In the genomic region with DNA sequence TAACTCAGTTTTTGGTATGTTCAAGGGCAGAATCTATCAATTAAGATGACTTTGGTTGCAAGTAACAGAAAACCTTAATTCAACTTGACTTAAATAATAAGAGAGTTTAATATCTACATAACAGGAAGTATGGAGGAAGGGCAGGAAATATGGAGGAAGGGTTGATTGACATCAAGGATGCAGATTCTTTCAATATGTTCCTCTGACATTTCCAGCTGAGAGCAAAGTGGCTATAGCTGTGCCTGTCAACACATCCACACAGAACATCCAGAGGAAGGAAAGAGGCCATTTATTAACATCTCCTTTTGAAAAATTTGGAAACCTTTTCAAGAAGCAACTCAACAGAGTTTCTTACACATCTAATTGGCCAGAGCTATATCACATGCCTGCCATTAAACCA, we compare ENCODE assay signal across 25 cellular contexts. TPM values are rescaled to one million over a fixed set of nuclear protein-coding genes. Genes with fewer than 3 reads are reported as not detected.
A peak's percentile ranks its signal among the peaks of the same experiment; 100 is the strongest.
DNase-seq lines count a peak whose midpoint lies in the region; ATAC-seq, FAIRE-seq and TF ChIP-seq lines count a peak whose summit lies in the region.
"Had no signal": no experiment of that assay in that cellular context is flagged by ENCODE, and none has a peak within 500 bp of the region (broad histone marks: within the 10 kb centered on the region; RNA-seq: fewer than 3 reads in every experiment).

No MANE protein-coding gene starts in this region.

- H3K36me3 ChIP-seq in right lobe of liver, result no peaks in the 10 kb centered on the region
- H3K36me3 ChIP-seq in HepG2 (replicated peaks in 1 of 2; ENCODE audit: control insufficient read depth in 1 of 2, insufficient read depth in 2 of 2, low read length in 2 of 2), result no peaks in the 10 kb centered on the region
- no peaks in the 10 kb centered on the region for H3K36me3 ChIP-seq in naive thymus-derived CD4-positive, alpha-beta T cell (ENCODE audit: control insufficient read depth in 2 of 3, insufficient read depth in 3 of 3, low read length in 3 of 3)
- H3K36me3 ChIP-seq: HAP-1 had no signal

- peaks cover 4% of the 10 kb centered on the region for H3K27me3 Mint-ChIP-seq in endothelial cell (ENCODE audit: unreplicated experiment)
- peaks cover 0 to 9% (median 0%) of the 10 kb centered on the region in 5 donors for H3K27me3 Mint-ChIP-seq in naive thymus-derived CD4-positive, alpha-beta T cell

- H3K4me2 ChIP-seq in HepG2 (ENCODE audit: low read depth, low read length), result no peak overlapping the region
- H3K4me2 ChIP-seq: SK-N-SH had no signal

- H3K4me3 Mint-ChIP-seq in endothelial cell (ENCODE audit: unreplicated experiment), result no peak overlapping the region
- peak overlapping the region in 5 of 10 donors; percentile 8 to 50 (median 39) for H3K4me3 Mint-ChIP-seq in naive thymus-derived CD4-positive, alpha-beta T cell
- H3K4me3 Mint-ChIP-seq: B cell, CD14-positive monocyte had no signal

- TF ChIP-seq CTCF in right lobe of liver (IDR thresholded peaks at IDR 0.05) (no peak), HepG2 (CRISPR knock-in tag; IDR thresholded peaks at IDR 0.05) (no peak), endothelial cell (IDR thresholded peaks at IDR 0.05; ENCODE audit: unreplicated experiment) (no peak)

- H3K27me3 ChIP-seq in right lobe of liver (no peaks in the 10 kb centered on the region), HepG2 (ENCODE audit: control insufficient read depth in 1 of 2, insufficient read depth in 2 of 2, low read length in 2 of 2) (no peaks in the 10 kb centered on the region)
- H3K27me3 ChIP-seq in naive thymus-derived CD4-positive, alpha-beta T cell (ENCODE audit: control insufficient read depth in 2 of 2, insufficient read depth in 2 of 2, low read length in 2 of 2), result no peaks in the 10 kb centered on the region

- H3K27ac ChIP-seq in right lobe of liver, result no peak overlapping the region
- H3K27ac ChIP-seq in HepG2 (ENCODE audit: extremely low read length, insufficient read depth, low read length), result no peak overlapping the region
- H3K27ac ChIP-seq in naive thymus-derived CD4-positive, alpha-beta T cell (ENCODE audit: low read depth, low read length), result no peak overlapping the region

- intact Hi-C loops in right lobe of liver (cut with DNase I) (no loop called here), HepG2 (cut with micrococcal nuclease; ENCODE audit: unreplicated experiment) (no loop called here)
- intact Hi-C loops in naive thymus-derived CD4-positive, alpha-beta T cell (cut with micrococcal nuclease), result loop anchor here in 1 of 2 donors (10.0 kb wide), 1 partner anchor 1429 kb away; a partner anchor contains a TSS

- no TSS peak for BruUV-seq in HepG2 (replicated peaks; lab: Mats Ljungman, UMichigan)

- in situ Hi-C loops in HepG2 (cut with HindIII; ENCODE audit: extremely low pct_ligation_motif_present, low pct_unique_long_range_greater_than_20kb), result no loop called here

- no peak overlapping the region for H3K9ac ChIP-seq in HepG2 (ENCODE audit: insufficient read depth, low read depth, low read length)
- H3K9ac ChIP-seq: GM23248, SK-N-SH had no signal

- H4K20me1 ChIP-seq in HepG2 (ENCODE audit: insufficient read depth, low read length), result no peaks in the 10 kb centered on the region

- H3K27ac Mint-ChIP-seq in endothelial cell (ENCODE audit: unreplicated experiment), result peak overlapping the region; percentile 62
- peak overlapping the region in 6 of 9 donors; percentile 28 to 89 (median 58) for H3K27ac Mint-ChIP-seq in naive thymus-derived CD4-positive, alpha-beta T cell
- H3K27ac Mint-ChIP-seq: B cell had no signal

- no peak overlapping the region for H2AFZ ChIP-seq in HepG2 (ENCODE audit: low read length)
- H2AFZ ChIP-seq: GM23248 had no signal

- no peak for FAIRE-seq in HepG2 (lab: Jason Lieb, UNC)
- FAIRE-seq: A204.1, D721Med, GM12891 had no signal

- peaks cover 54% of the 10 kb centered on the region for H3K4me1 Mint-ChIP-seq in endothelial cell (ENCODE audit: unreplicated experiment)
- peaks cover 17 to 58% (median 49%) of the 10 kb centered on the region in 7 donors for H3K4me1 Mint-ChIP-seq in naive thymus-derived CD4-positive, alpha-beta T cell

- ATAC-seq in right lobe of liver (peak in 3 of 4 donors; percentile 44 to 79 (median 46)), HepG2 (no peak), GM21619 (IDR thresholded peaks at IDR 0.05; ENCODE audit: unreplicated experiment) (no peak)
- no peak for ATAC-seq in naive thymus-derived CD4-positive, alpha-beta T cell
- ATAC-seq: Panc1 had no signal

- no peaks in the 10 kb centered on the region for H3K4me1 ChIP-seq in right lobe of liver
- H3K4me1 ChIP-seq in HepG2 (ENCODE audit: insufficient read depth, low read length), result no peaks in the 10 kb centered on the region
- H3K4me1 ChIP-seq in naive thymus-derived CD4-positive, alpha-beta T cell (ENCODE audit: control insufficient read depth in 2 of 2, insufficient read depth in 2 of 2, low read length in 2 of 2), result peaks cover 0 to 18% of the 10 kb centered on the region in 2 donors

- H3K9me3 Mint-ChIP-seq in endothelial cell (ENCODE audit: unreplicated experiment), result no peaks in the 10 kb centered on the region
- H3K9me3 Mint-ChIP-seq in naive thymus-derived CD4-positive, alpha-beta T cell, result peaks cover 0 to 12% (median 4%) of the 10 kb centered on the region in 11 donors

- POLR2A ChIA-PET in HepG2 (lab: Yijun Ruan, JAX), result no interaction called here
- POLR2A ChIA-PET in naive thymus-derived CD4-positive, alpha-beta T cell (lab: Charles Lee), result interaction anchor here (0.7 to 1.8 kb wide), 2 partner anchors 17 to 144 kb away, joined by 3 to 4 read pairs; no protein-coding TSS in a partner anchor

- H3K9me3 ChIP-seq in right lobe of liver (no peaks in the 10 kb centered on the region), HepG2 (ENCODE audit: low read length) (no peaks in the 10 kb centered on the region)
- H3K9me3 ChIP-seq in naive thymus-derived CD4-positive, alpha-beta T cell (ENCODE audit: control insufficient read depth in 2 of 3, low read length in 3 of 3), result no peaks in the 10 kb centered on the region
- H3K9me3 ChIP-seq: HAP-1, SK-N-SH had no signal

- CTCF ChIA-PET in HepG2 (lab: Yijun Ruan, JAX; ENCODE audit: low intra/inter-chr PET ratio, low total read pairs), result no interaction called here
- CTCF ChIA-PET in naive thymus-derived CD4-positive, alpha-beta T cell (lab: Charles Lee), result no interaction called here

- H3K79me2 ChIP-seq in HepG2 (ENCODE audit: insufficient read depth, low read length), result no peaks in the 10 kb centered on the region

- TF ChIP-seq EP300 in HepG2 (IDR thresholded peaks at IDR 0.05; ENCODE audit: low read depth in 2 of 2, low read length in 2 of 2), result no peak
- TF ChIP-seq EP300 in HepG2 (CRISPR knock-in tag; IDR thresholded peaks at IDR 0.05; ENCODE audit: borderline replicate concordance), result no peak

- TF ChIP-seq POLR2A in right lobe of liver (IDR thresholded peaks at IDR 0.05) (no peak), HepG2 (IDR thresholded peaks at IDR 0.05; ENCODE audit: insufficient read depth in 1 of 2, low read depth in 2 of 2, low read length in 2 of 2) (no peak)

- no peak for DNase-seq in right lobe of liver
- no peak for DNase-seq in HepG2 (ENCODE audit: low spot score)
- DNase-seq in endothelial cell (ENCODE audit: low spot score), result no peak
- DNase-seq in naive thymus-derived CD4-positive, alpha-beta T cell, result no peak
- DNase-seq in hippocampal formation (lab: John Stamatoyannopoulos, UW), result no peak
- DNase-seq in occipital lobe (lab: John Stamatoyannopoulos, UW), result no peak
- DNase-seq: DMS79; GM23248; NCI-H1105; NCI-H2029 treated with DMSO at 0.1 percent for 48 hours; NCI-H2171; NCI-H345; NCI-H524; NCI-H774; NK-92 treated with Interleukin-12 subunit alpha and Interleukin-12 subunit beta, amount 100 ng/mL, for 24 hours; SIG-M5; SK-N-SH had no signal

- no peaks in the 10 kb centered on the region for H3K36me3 Mint-ChIP-seq in endothelial cell (ENCODE audit: low read depth, unreplicated experiment)
- peaks cover 0 to 14% (median 4%) of the 10 kb centered on the region in 5 donors for H3K36me3 Mint-ChIP-seq in naive thymus-derived CD4-positive, alpha-beta T cell
- H3K36me3 Mint-ChIP-seq: CD14-positive monocyte had no signal

- TF ChIP-seq RAD21 in HepG2 (CRISPR knock-in tag; IDR thresholded peaks at IDR 0.05), result no peak

- H3K4me3 ChIP-seq in right lobe of liver (no peak overlapping the region), HepG2 (replicated peaks in 1 of 3; ENCODE audit: insufficient read depth in 1 of 3, low read depth in 2 of 3, low read length in 3 of 3) (no peak overlapping the region)
- no peak overlapping the region for H3K4me3 ChIP-seq in naive thymus-derived CD4-positive, alpha-beta T cell (ENCODE audit: low read length)
- H3K4me3 ChIP-seq: GM23248, HAP-1 had no signal

RNA-seq across cellular contexts. Expression of a gene that starts 19.4 kb away (rescaled TPM):
- 10 to 100 TPM in 5 of 6 experiments, 1 to 10 TPM in 1; 7.5 to 13.8 (median 12.4) TPM for total RNA-seq in right lobe of liver
- 11.8 and 23.0 TPM in 2 replicates for total RNA-seq in HepG2 (2016; rRNA removed; fragmentation: Illumina TruSeq; extraction: Trizol)
- 6.1 and 6.9 TPM in 2 replicates for total RNA-seq in HepG2 (2016; cell fraction: cytosol; rRNA removed; fragmentation: Illumina TruSeq; extraction: Trizol; ENCODE audit: low read depth)
- 12.6 and 22.2 TPM in 2 replicates for total RNA-seq in HepG2 (2016; cell fraction: insoluble cytoplasmic fraction; rRNA removed; fragmentation: Illumina TruSeq; extraction: Trizol)
- 13.0 and 14.4 TPM in 2 replicates for total RNA-seq in HepG2 (2016; cell fraction: membrane; rRNA removed; fragmentation: Illumina TruSeq; extraction: Trizol)
- 10.8 and 11.3 TPM in 2 replicates for total RNA-seq in HepG2 (2016; cell fraction: nucleus; rRNA removed; fragmentation: Illumina TruSeq; extraction: Trizol)
- 12.8 and 19.5 TPM in 2 replicates for polyA plus RNA-seq in HepG2 (2011; rRNA removed)
- 9.2 and 12.2 TPM in 2 replicates for polyA plus RNA-seq in HepG2 (2011; cell fraction: cytosol; rRNA removed)
- 6.4 and 6.7 TPM in 2 replicates for polyA plus RNA-seq in HepG2 (2011; cell fraction: nucleus; rRNA removed)
- polyA plus RNA-seq in HepG2 (2012), result 23.7 and 26.7 TPM in 2 replicates
- 14.5 and 15.2 TPM in 2 replicates for polyA plus RNA-seq in HepG2 (2016; cell fraction: cytosol; fragmentation: Illumina TruSeq; extraction: Trizol; ENCODE audit: low read depth)
- 50.3 and 60.4 TPM in 2 replicates for polyA plus RNA-seq in HepG2 (2016; cell fraction: insoluble cytoplasmic fraction; fragmentation: Illumina TruSeq; extraction: Trizol; ENCODE audit: low read depth)
- polyA plus RNA-seq in HepG2 (2016; cell fraction: membrane; fragmentation: Illumina TruSeq; extraction: Trizol; ENCODE audit: low read depth), result 16.5 and 20.5 TPM in 2 replicates
- polyA plus RNA-seq in HepG2 (2016; cell fraction: nucleus; fragmentation: Illumina TruSeq; extraction: Trizol; ENCODE audit: insufficient read depth, low read depth), result 19.8 and 21.9 TPM in 2 replicates
- polyA minus RNA-seq in HepG2 (2011; rRNA and poly(A)+ RNA removed; ENCODE audit: low replicate concordance), result 9.4 and 17.2 TPM in 2 replicates
- 16.0 and 21.1 TPM in 2 replicates for polyA minus RNA-seq in HepG2 (2011; cell fraction: cytosol; rRNA and poly(A)+ RNA removed)
- 23.4 and 25.4 TPM in 2 replicates for polyA minus RNA-seq in HepG2 (2011; cell fraction: nucleus; rRNA and poly(A)+ RNA removed)
- 202 TPM for total RNA-seq in endothelial cell (ENCODE audit: unreplicated experiment)
- total RNA-seq in naive thymus-derived CD4-positive, alpha-beta T cell, result 10 to 100 TPM; 24.8 to 48.2 (median 32.8) TPM
- polyA plus RNA-seq in naive thymus-derived CD4-positive, alpha-beta T cell, result 10 to 100 TPM; 40.2 to 44.3 TPM
- total RNA-seq in occipital lobe, result 39.3 TPM

RNA-seq across cellular contexts. Expression of a gene that starts 37.7 kb away (rescaled TPM):
- total RNA-seq in right lobe of liver, result 10 to 100 TPM in 1 of 6 experiments, 1 to 10 TPM in 5; 5.4 to 11.2 (median 7.4) TPM
- 28.3 and 32.9 TPM in 2 replicates for total RNA-seq in HepG2 (2016; rRNA removed; fragmentation: Illumina TruSeq; extraction: Trizol)
- total RNA-seq in HepG2 (2016; cell fraction: cytosol; rRNA removed; fragmentation: Illumina TruSeq; extraction: Trizol; ENCODE audit: low read depth), result 12.5 and 12.7 TPM in 2 replicates
- total RNA-seq in HepG2 (2016; cell fraction: insoluble cytoplasmic fraction; rRNA removed; fragmentation: Illumina TruSeq; extraction: Trizol), result 30.7 and 33.3 TPM in 2 replicates
- 14.6 and 15.8 TPM in 2 replicates for total RNA-seq in HepG2 (2016; cell fraction: membrane; rRNA removed; fragmentation: Illumina TruSeq; extraction: Trizol)
- total RNA-seq in HepG2 (2016; cell fraction: nucleus; rRNA removed; fragmentation: Illumina TruSeq; extraction: Trizol), result 30.1 and 33.7 TPM in 2 replicates
- polyA plus RNA-seq in HepG2 (2011; rRNA removed), result 16.8 and 18.7 TPM in 2 replicates
- polyA plus RNA-seq in HepG2 (2011; cell fraction: cytosol; rRNA removed), result 8.3 and 14.2 TPM in 2 replicates
- polyA plus RNA-seq in HepG2 (2011; cell fraction: nucleus; rRNA removed), result 9.4 and 16.5 TPM in 2 replicates
- polyA plus RNA-seq in HepG2 (2012), result 18.1 and 23.0 TPM in 2 replicates
- polyA plus RNA-seq in HepG2 (2016; cell fraction: cytosol; fragmentation: Illumina TruSeq; extraction: Trizol; ENCODE audit: low read depth), result 5.8 and 6.2 TPM in 2 replicates
- polyA plus RNA-seq in HepG2 (2016; cell fraction: insoluble cytoplasmic fraction; fragmentation: Illumina TruSeq; extraction: Trizol; ENCODE audit: low read depth), result 34.8 and 35.3 TPM in 2 replicates
- polyA plus RNA-seq in HepG2 (2016; cell fraction: membrane; fragmentation: Illumina TruSeq; extraction: Trizol; ENCODE audit: low read depth), result 6.6 and 7.4 TPM in 2 replicates
- 38.2 and 38.8 TPM in 2 replicates for polyA plus RNA-seq in HepG2 (2016; cell fraction: nucleus; fragmentation: Illumina TruSeq; extraction: Trizol; ENCODE audit: insufficient read depth, low read depth)
- polyA minus RNA-seq in HepG2 (2011; rRNA and poly(A)+ RNA removed; ENCODE audit: low replicate concordance), result 3.7 and 5.4 TPM in 2 replicates
- 6.5 and 12.1 TPM in 2 replicates for polyA minus RNA-seq in HepG2 (2011; cell fraction: cytosol; rRNA and poly(A)+ RNA removed)
- 50.2 and 64.5 TPM in 2 replicates for polyA minus RNA-seq in HepG2 (2011; cell fraction: nucleus; rRNA and poly(A)+ RNA removed)
- 13.4 TPM for total RNA-seq in endothelial cell (ENCODE audit: unreplicated experiment)
- 10 to 100 TPM; 10.2 to 34.2 (median 15.3) TPM for total RNA-seq in naive thymus-derived CD4-positive, alpha-beta T cell
- 10 to 100 TPM; 18.9 to 23.7 TPM for polyA plus RNA-seq in naive thymus-derived CD4-positive, alpha-beta T cell
- 51.9 TPM for total RNA-seq in occipital lobe

Comparison
In these comparisons a context has a peak if more than half of its experiments do, and no peak if none do; other contexts are left out.
1. ATAC-seq: peak in right lobe of liver (3 of 4); none in HepG2 (single experiment), naive thymus-derived CD4-positive, alpha-beta T cell (single experiment) and GM21619 (single experiment).